ENCODE assay signal across 1 cellular context in genomic region chr2:45205985-45206384, GRCh38.
TF ChIP-seq lines count a peak whose summit lies in the region.

No MANE protein-coding gene starts in this region.

TF ChIP-seq in IMR-90, 13 proteins besides CTCF, POLR2A, EP300 and RAD21:
- no peak for TF ChIP-seq MXI1 (IDR thresholded peaks at IDR 0.05; ENCODE audit: borderline replicate concordance, low read depth, low read length)
- TF ChIP-seq CHD1 (IDR thresholded peaks at IDR 0.05; ENCODE audit: low read depth, low read length) = no peak
- TF ChIP-seq FOS (IDR thresholded peaks at IDR 0.05; ENCODE audit: low read depth, low read length) = no peak
- TF ChIP-seq USF2 (IDR thresholded peaks at IDR 0.05; ENCODE audit: low read depth, low read length) = no peak
- no peak for TF ChIP-seq RFX5 (IDR thresholded peaks at IDR 0.05; ENCODE audit: low read depth, low read length)
- no peak for TF ChIP-seq RCOR1 (IDR thresholded peaks at IDR 0.05; ENCODE audit: insufficient replicate concordance, low read length)
- TF ChIP-seq ELK1 (IDR thresholded peaks at IDR 0.05; ENCODE audit: borderline replicate concordance, low read depth, low read length) = no peak
- TF ChIP-seq SMC3 (IDR thresholded peaks at IDR 0.05; ENCODE audit: low read depth, low read length) = no peak
- TF ChIP-seq BHLHE40 (IDR thresholded peaks at IDR 0.05; ENCODE audit: low read depth, low read length) = no peak
- no peak for TF ChIP-seq CEBPB (IDR thresholded peaks at IDR 0.05; ENCODE audit: low read depth, low read length)
- TF ChIP-seq MAFK (IDR thresholded peaks at IDR 0.05; ENCODE audit: low read depth, low read length) = no peak
